23 cellular contexts compared by ENCODE assay signal in the genomic region with DNA sequence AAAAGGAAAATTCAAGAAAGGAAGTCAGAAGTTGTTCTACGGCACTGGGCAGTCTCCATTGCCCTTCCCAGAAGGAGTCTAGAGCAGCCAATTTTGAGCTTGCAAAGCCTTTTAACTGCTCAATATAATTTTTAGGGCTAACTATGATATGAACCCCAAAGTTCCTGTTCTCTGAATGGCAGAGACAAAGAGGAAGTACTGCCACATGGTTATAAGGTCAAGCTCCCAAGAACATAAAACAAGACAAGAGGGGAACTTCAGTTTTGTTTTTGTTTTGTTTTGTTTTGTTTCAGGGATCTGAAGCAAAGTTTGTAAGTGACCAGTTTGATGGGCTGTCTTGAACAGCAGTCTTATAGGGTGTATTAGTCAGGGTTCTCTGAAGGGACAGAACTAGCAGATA.
"Had no signal": no experiment of that assay in that cellular context is flagged by ENCODE, and none has a peak within 500 bp of the region (broad histone marks: within the 10 kb centered on the region; RNA-seq: fewer than 3 reads in every experiment).

No MANE protein-coding gene starts in this region.

- DNase-seq: activated CD4-positive, alpha-beta T cell treated with anti-CD3 and anti-CD28 coated beads for 1 hour; activated CD8-positive, alpha-beta memory T cell treated with anti-CD3 and anti-CD28 coated beads for 24 hours; activated CD8-positive, alpha-beta memory T cell treated with anti-CD3 and anti-CD28 coated beads, Interleukin-2, amount 50 U/mL, for 48 hours; activated gamma-delta T cell; activated T-cell treated with anti-CD3 and anti-CD28 coated beads, Interleukin-2, amount 50 U/mL, for 72 hours; adrenal gland; effector CD8-positive, alpha-beta T cell; gastrocnemius medialis; heart left ventricle; kidney; left ventricle myocardium inferior; mammary epithelial cell; stimulated activated CD4-positive, alpha-beta T cell treated with anti-CD3 and anti-CD28 coated beads, Interleukin-12 subunit alpha, Interleukin-12 subunit beta, amount 100 ng/mL, for 4 hours; stimulated activated CD4-positive, alpha-beta T cell treated with anti-CD3 and anti-CD28 coated beads, Interleukin-1b, Interleukin-23, amount 100 ng/mL, for 48 hours; stimulated activated CD8-positive, alpha-beta memory T cell treated with anti-CD3 and anti-CD28 coated beads, Interleukin-4, amount 100 ng/mL, for 48 hours; stimulated activated naive CD4-positive, alpha-beta T cell; T-helper 9 cell; WERI-Rb-1 had no signal

- H3K9me3 Mint-ChIP-seq: activated T-cell treated with anti-CD3 and anti-CD28 coated beads, Interleukin-2, amount 50 U/mL, for 72 hours had no signal

- H3K36me3 Mint-ChIP-seq: neural progenitor cell had no signal

- H3K27me3 ChIP-seq: adrenal gland, gastrocnemius medialis, heart left ventricle, neural progenitor cell, right atrium auricular region had no signal

- ATAC-seq: activated naive CD4-positive, alpha-beta T cell treated with anti-CD3 and anti-CD28 coated beads, Interleukin-2, amount 50 U/mL, for 72 hours; activated T-cell treated with anti-CD3 and anti-CD28 coated beads, Interleukin-2, amount 50 U/mL, for 72 hours; esophagus mucosa; gastrocnemius medialis; heart left ventricle had no signal

- H3K27ac Mint-ChIP-seq: activated naive CD4-positive, alpha-beta T cell treated with anti-CD3 and anti-CD28 coated beads, Interleukin-2, amount 50 U/mL, for 72 hours; activated T-cell treated with anti-CD3 and anti-CD28 coated beads, Interleukin-2, amount 50 U/mL, for 72 hours; neural progenitor cell had no signal

- H3K4me1 Mint-ChIP-seq: neural progenitor cell had no signal

- H3K27ac ChIP-seq: adrenal gland, gastrocnemius medialis, left ventricle myocardium inferior, neural progenitor cell, prostate gland, right atrium auricular region, WERI-Rb-1 had no signal

- H3K4me3 Mint-ChIP-seq: activated T-cell treated with anti-CD3 and anti-CD28 coated beads, Interleukin-2, amount 50 U/mL, for 72 hours; neural progenitor cell had no signal

- H3K4me3 ChIP-seq: adrenal gland, gastrocnemius medialis, heart left ventricle, left ventricle myocardium inferior, neural progenitor cell, prostate gland, right atrium auricular region had no signal
